ENCODE assay signal across 8 cellular contexts in the genomic region with DNA sequence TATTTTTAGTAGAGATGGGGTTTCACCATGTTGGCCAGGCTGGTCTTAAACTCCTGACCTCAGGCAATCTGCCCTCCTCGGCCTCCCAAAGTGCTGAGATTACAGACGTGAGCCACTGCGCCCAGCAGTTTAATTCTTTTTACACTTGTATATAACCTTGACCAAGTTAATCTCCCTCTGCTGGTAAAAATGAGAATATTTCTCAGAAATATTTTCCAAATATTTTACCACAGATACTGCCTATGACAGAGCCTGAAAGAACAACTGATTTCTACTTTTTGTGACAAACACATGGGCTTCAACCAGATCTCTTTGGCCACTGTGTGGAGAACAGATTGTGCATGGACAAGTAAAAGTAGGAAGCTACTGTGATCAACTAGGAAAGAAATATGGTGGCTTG. TPM values are rescaled to one million over a fixed set of nuclear protein-coding genes. Genes with fewer than 3 reads are reported as not detected.
DNase-seq lines count a peak whose midpoint lies in the region; ATAC-seq and TF ChIP-seq lines count a peak whose summit lies in the region.

No MANE protein-coding gene starts in this region.

- H3K9me3 ChIP-seq in thoracic aorta, result no peaks in the 10 kb centered on the region

- intact Hi-C loops in activated T-helper 2 cell treated with anti-CD3 and anti-CD28 coated beads, Interferon-gamma antibody, Interleukin-2, Interleukin-4, amounts not matched to agents 10 μg/mL and 5 μg/mL and 100 μg/mL, durations not matched to agents 14 hours and 24 hours and 36 hours (cut with micrococcal nuclease), result no loop called here

- no peaks in the 10 kb centered on the region for H3K36me3 ChIP-seq in thoracic aorta

- H3K27ac ChIP-seq in thoracic aorta, result no peak overlapping the region

- H3K27me3 ChIP-seq in thoracic aorta (replicated peaks; ENCODE audit: insufficient read depth), result no peaks in the 10 kb centered on the region

- no peaks in the 10 kb centered on the region for H3K36me3 Mint-ChIP-seq in activated T-helper 2 cell treated with anti-CD3 and anti-CD28 coated beads, Interferon-gamma antibody, Interleukin-2, Interleukin-4, amounts not matched to agents 10 μg/mL and 5 μg/mL and 100 μg/mL, durations not matched to agents 14 hours and 24 hours and 36 hours (ENCODE audit: low read depth)

- H3K4me1 Mint-ChIP-seq in activated T-helper 2 cell treated with anti-CD3 and anti-CD28 coated beads, Interferon-gamma antibody, Interleukin-2, Interleukin-4, amounts not matched to agents 10 μg/mL and 5 μg/mL and 100 μg/mL, durations not matched to agents 14 hours and 24 hours and 36 hours (ENCODE audit: low read depth), result peaks cover 10% of the 10 kb centered on the region

- H3K4me3 ChIP-seq in fibroblast of villous mesenchyme (ENCODE audit: low read depth, low read length) (no peak overlapping the region), thoracic aorta (no peak overlapping the region)

- H3K27me3 Mint-ChIP-seq in activated T-helper 2 cell treated with anti-CD3 and anti-CD28 coated beads, Interferon-gamma antibody, Interleukin-2, Interleukin-4, amounts not matched to agents 10 μg/mL and 5 μg/mL and 100 μg/mL, durations not matched to agents 14 hours and 24 hours and 36 hours (ENCODE audit: low read depth), result peaks cover 7% of the 10 kb centered on the region

- TF ChIP-seq CTCF in fibroblast of villous mesenchyme (IDR thresholded peaks at IDR 0.05; ENCODE audit: insufficient read depth, low read depth, low read length), result peak; percentile 43
- peak; percentile 41 for TF ChIP-seq CTCF in thoracic aorta (IDR thresholded peaks at IDR 0.05)

- H3K9me3 Mint-ChIP-seq in activated T-helper 2 cell treated with anti-CD3 and anti-CD28 coated beads, Interferon-gamma antibody, Interleukin-2, Interleukin-4, amounts not matched to agents 10 μg/mL and 5 μg/mL and 100 μg/mL, durations not matched to agents 14 hours and 24 hours and 36 hours, result no peaks in the 10 kb centered on the region

- H3K4me1 ChIP-seq in thoracic aorta (ENCODE audit: control insufficient read depth in 1 of 2, low read depth in 2 of 2), result no peaks in the 10 kb centered on the region

- no peak overlapping the region for H3K27ac Mint-ChIP-seq in activated T-helper 2 cell treated with anti-CD3 and anti-CD28 coated beads, Interferon-gamma antibody, Interleukin-2, Interleukin-4, amounts not matched to agents 10 μg/mL and 5 μg/mL and 100 μg/mL, durations not matched to agents 14 hours and 24 hours and 36 hours

- no peak overlapping the region for H3K4me3 Mint-ChIP-seq in activated T-helper 2 cell treated with anti-CD3 and anti-CD28 coated beads, Interferon-gamma antibody, Interleukin-2, Interleukin-4, amounts not matched to agents 10 μg/mL and 5 μg/mL and 100 μg/mL, durations not matched to agents 14 hours and 24 hours and 36 hours (ENCODE audit: low read depth)

- ATAC-seq in thoracic aorta (ENCODE audit: insufficient number of reproducible peaks, low FRiP score, low read depth), result no peak
- ATAC-seq in HG03565 (IDR thresholded peaks at IDR 0.05; ENCODE audit: unreplicated experiment), result no peak

- peak; percentile 45 for DNase-seq in SIG-M5 treated with dmso at 0.1 percent for 504 hours (lab: John Stamatoyannopoulos, UW; ENCODE audit: unreplicated experiment)
- no peak for DNase-seq in SIG-M5 (lab: John Stamatoyannopoulos, UW)
- peak; percentile 49 for DNase-seq in RKO (ENCODE audit: low spot score)
- DNase-seq in fibroblast of villous mesenchyme (ENCODE audit: low read depth), result peak; percentile 40
- no peak for DNase-seq in thoracic aorta (ENCODE audit: low spot score)
- DNase-seq in NCI-H2029 treated with DMSO at 0.1 percent for 48 hours (lab: John Stamatoyannopoulos, UW), result no peak
- DNase-seq in activated T-helper 2 cell treated with anti-CD3 and anti-CD28 coated beads, Interferon-gamma antibody, Interleukin-2, Interleukin-4, amounts not matched to agents 10 μg/mL and 5 μg/mL and 100 μg/mL, durations not matched to agents 14 hours and 24 hours and 36 hours (ENCODE audit: low spot score), result no peak

RNA-seq across cellular contexts. Expression of a gene that starts 21.2 kb away (rescaled TPM):
- total RNA-seq in fibroblast of villous mesenchyme, result 4.7 and 9.7 TPM in 2 replicates
- 10 to 100 TPM in 1 of 2 donors, 1 to 10 TPM in 1; 9.7 to 13.3 TPM for total RNA-seq in thoracic aorta
- 1.5 and 2.4 TPM in 2 replicates for total RNA-seq in activated T-helper 2 cell treated with anti-CD3 and anti-CD28 coated beads, Interferon-gamma antibody, Interleukin-2, Interleukin-4, amounts not matched to agents 10 μg/mL and 5 μg/mL and 100 μg/mL, durations not matched to agents 14 hours and 24 hours and 36 hours

Comparison
In these comparisons a context has a peak if more than half of its experiments do, and no peak if none do; other contexts are left out.
1. DNase-seq: peak in SIG-M5 treated with dmso at 0.1 percent for 504 hours (single experiment), RKO (single experiment) and fibroblast of villous mesenchyme (single experiment); none in SIG-M5 (single experiment), thoracic aorta (single experiment), NCI-H2029 treated with DMSO at 0.1 percent for 48 hours (single experiment) and activated T-helper 2 cell treated with anti-CD3 and anti-CD28 coated beads, Interferon-gamma antibody, Interleukin-2, Interleukin-4, amounts not matched to agents 10 μg/mL and 5 μg/mL and 100 μg/mL, durations not matched to agents 14 hours and 24 hours and 36 hours (single experiment).